17 cellular contexts compared by ENCODE assay signal in genomic region chr13:74796126-74796643, GRCh38.
DNase-seq lines count a peak whose midpoint lies in the region; ATAC-seq and TF ChIP-seq lines count a peak whose summit lies in the region.
"Had no signal": no experiment of that assay in that cellular context is flagged by ENCODE, and none has a peak within 500 bp of the region (broad histone marks: within the 10 kb centered on the region; RNA-seq: fewer than 3 reads in every experiment).

No MANE protein-coding gene starts in this region.

- no peak overlapping the region for H3K4ac ChIP-seq in H9 (ENCODE audit: low read depth, low read length)

- no peak overlapping the region for H2BK15ac ChIP-seq in H9 (ENCODE audit: low read depth, low read length)

- no peak overlapping the region for H3K4me3 ChIP-seq in lower lobe of right lung
- H3K4me3 ChIP-seq in PC-3 (ENCODE audit: low read length), result no peak overlapping the region

- H3K36me3 Mint-ChIP-seq in H9 (ENCODE audit: insufficient read depth in 1 of 3, low read depth in 3 of 3) (no peaks in the 10 kb centered on the region; a peak in 3 of 7 replicates), neural crest cell (ENCODE audit: low read depth) (peaks cover 27% of the 10 kb centered on the region)
- H3K36me3 Mint-ChIP-seq: CD4-positive, CD25-positive, alpha-beta regulatory T cell had no signal

- POLR2A ChIA-PET in PC-3 (lab: Charles Lee; ENCODE audit: unreplicated experiment), result no interaction called here

- no peaks in the 10 kb centered on the region for H3F3A ChIP-seq in PC-3 (ENCODE audit: low read length, unreplicated experiment)

- no peak overlapping the region for H2BK120ac ChIP-seq in H9 (ENCODE audit: low read depth, low read length, poor library complexity, severe bottlenecking)

- H3K4me1 ChIP-seq in H9 (ENCODE audit: insufficient read depth, low read length) (no peaks in the 10 kb centered on the region), lower lobe of right lung (no peaks in the 10 kb centered on the region), PC-3 (ENCODE audit: insufficient read depth, low read length) (no peaks in the 10 kb centered on the region)

- no peak overlapping the region for H3K18ac ChIP-seq in H9 (ENCODE audit: insufficient read length, low read depth, low read length)

- H3K4me2 ChIP-seq in H9 (ENCODE audit: insufficient read depth, insufficient read length, low read length) (no peak overlapping the region), PC-3 (ENCODE audit: low read length) (no peak overlapping the region)

- DNase-seq in H9 (no peak), neural crest cell (ENCODE audit: low read depth, low spot score) (no peak), superior temporal gyrus (ENCODE audit: extremely low spot score) (peak; percentile 44), lower lobe of right lung (no peak), PC-3 (no peak), GF-D8 (lab: John Stamatoyannopoulos, UW) (no peak)
- DNase-seq in activated effector memory CD4-positive, alpha-beta T cell treated with anti-CD3 and anti-CD28 coated beads, Interleukin-2, amount 50 U/mL, for 16 hours, result no peak
- DNase-seq: Calu3; CD4-positive, CD25-positive, alpha-beta regulatory T cell; DMS79; GOT3; HFFc6; NCI-H1417 treated with DMSO at 0.1 percent for 48 hours; NCI-H2029 treated with DMSO at 0.1 percent for 48 hours; NCI-H510A treated with DMSO at 0.1 percent for 48 hours; SHP77 had no signal

- no peak overlapping the region for H3K23ac ChIP-seq in H9 (ENCODE audit: insufficient read length, low read depth, low read length)

- H2BK20ac ChIP-seq in H9 (ENCODE audit: low read depth, low read length, poor library complexity, severe bottlenecking), result no peak overlapping the region

- no peak overlapping the region for H2AK5ac ChIP-seq in H9 (ENCODE audit: insufficient read length, low read length)

- no CpG with 5 or more reads among the region's 3 CpGs for WGBS in H9 (ENCODE audit: extremely low coverage, insufficient read length, low lambda C conversion rate)

- no peak overlapping the region for H3K27ac ChIP-seq in H9 (ENCODE audit: insufficient read length, low read depth, low read length)
- peak overlapping the region; percentile 83 for H3K27ac ChIP-seq in cingulate gyrus (ENCODE audit: low read depth, low read length)
- no peak overlapping the region for H3K27ac ChIP-seq in lower lobe of right lung
- no peak overlapping the region for H3K27ac ChIP-seq in PC-3 (ENCODE audit: low read length)

- peak overlapping the region in 1 of 3 experiments; percentile 35; a peak in 1 of 7 replicates for H3K27ac Mint-ChIP-seq in H9
- peak overlapping the region; percentile 89 for H3K27ac Mint-ChIP-seq in neural crest cell (ENCODE audit: unreplicated experiment)
- H3K27ac Mint-ChIP-seq: CD4-positive, CD25-positive, alpha-beta regulatory T cell; HFFc6 had no signal

- intact Hi-C loops in lower lobe of right lung (cut with DNase I) (no loop called here), PC-3 (cut with micrococcal nuclease) (no loop called here)

- H2BK5ac ChIP-seq in H9 (ENCODE audit: insufficient read length, low read length), result no peak overlapping the region

- ATAC-seq in lower lobe of right lung, result no peak
- no peak for ATAC-seq in PC-3

- H2AFZ ChIP-seq in H9 (ENCODE audit: low read length), result no peak overlapping the region
- H2AFZ ChIP-seq in PC-3 (ENCODE audit: low read length), result no peak overlapping the region

- H3K9me3 Mint-ChIP-seq in H9 (no peaks in the 10 kb centered on the region; a peak in 1 of 5 replicates), neural crest cell (peaks cover 32% of the 10 kb centered on the region)
- H3K9me3 Mint-ChIP-seq: HFFc6 had no signal

- no peak overlapping the region for H3T11ph ChIP-seq in H9 (ENCODE audit: low read length)

- H3K23me2 ChIP-seq in H9 (ENCODE audit: insufficient read length, low read depth, low read length, poor library complexity, severe bottlenecking), result no peaks in the 10 kb centered on the region

- no TSS peak for BruUV-seq in PC-3 (replicated peaks; lab: Mats Ljungman, UMichigan)

- no peaks in the 10 kb centered on the region for H3K27me3 Mint-ChIP-seq in H9 (ENCODE audit: low read depth)
- H3K27me3 Mint-ChIP-seq in neural crest cell (ENCODE audit: low read depth), result no peaks in the 10 kb centered on the region
- H3K27me3 Mint-ChIP-seq: CD4-positive, CD25-positive, alpha-beta regulatory T cell had no signal

- H3K9me3 ChIP-seq in H9 (ENCODE audit: control insufficient read depth, low read depth, low read length) (no peaks in the 10 kb centered on the region), lower lobe of right lung (no peaks in the 10 kb centered on the region), PC-3 (ENCODE audit: low read length) (no peaks in the 10 kb centered on the region)

- H3K9ac ChIP-seq in H9 (ENCODE audit: extremely low read depth, insufficient read length, low read length) (no peak overlapping the region), PC-3 (ENCODE audit: low read length) (no peak overlapping the region)

- H3K56ac ChIP-seq in H9 (ENCODE audit: insufficient read length, low read depth, low read length), result no peak overlapping the region

- H4K91ac ChIP-seq in H9 (ENCODE audit: insufficient read length, low read depth, low read length), result no peak overlapping the region

- H4K20me1 ChIP-seq in H9 (ENCODE audit: control insufficient read depth, insufficient read depth, insufficient read length) (no peaks in the 10 kb centered on the region), PC-3 (ENCODE audit: low read length) (no peaks in the 10 kb centered on the region)

- H3K4me1 Mint-ChIP-seq in H9 (no peaks in the 10 kb centered on the region), neural crest cell (peaks cover 27% of the 10 kb centered on the region)
- H3K4me1 Mint-ChIP-seq: CD4-positive, CD25-positive, alpha-beta regulatory T cell had no signal

- H3K27me3 ChIP-seq in H9 (ENCODE audit: insufficient read depth, low read length), result no peaks in the 10 kb centered on the region
- H3K27me3 ChIP-seq in lower lobe of right lung (ENCODE audit: low read depth), result no peaks in the 10 kb centered on the region
- no peaks in the 10 kb centered on the region for H3K27me3 ChIP-seq in PC-3 (ENCODE audit: low read length)

- H3K9me2 ChIP-seq in PC-3 (replicated peaks; ENCODE audit: low read length), result no peaks in the 10 kb centered on the region

- H3K36me3 ChIP-seq in lower lobe of right lung (no peaks in the 10 kb centered on the region), PC-3 (ENCODE audit: low read depth, low read length) (no peaks in the 10 kb centered on the region)

- no peaks in the 10 kb centered on the region for H3K79me2 ChIP-seq in H9 (ENCODE audit: insufficient read depth, low read length)
- no peaks in the 10 kb centered on the region for H3K79me2 ChIP-seq in PC-3 (ENCODE audit: low read length)

- no peak overlapping the region for H4K5ac ChIP-seq in H9 (ENCODE audit: insufficient read length, low read depth, low read length)

- no peak overlapping the region for H4K8ac ChIP-seq in H9 (replicated peaks; ENCODE audit: insufficient read length, low read depth, low read length)

- CTCF ChIA-PET in PC-3 (lab: Charles Lee), result no interaction called here

- H3K4me3 Mint-ChIP-seq in H9, result no peak overlapping the region
- no peak overlapping the region for H3K4me3 Mint-ChIP-seq in neural crest cell
- H3K4me3 Mint-ChIP-seq: CD4-positive, CD25-positive, alpha-beta regulatory T cell; HFFc6 had no signal

- H3K79me1 ChIP-seq in H9 (ENCODE audit: insufficient read depth, low read depth, low read length, poor library complexity, severe bottlenecking), result no peaks in the 10 kb centered on the region

- H2BK12ac ChIP-seq in H9 (ENCODE audit: insufficient read length, low read depth, low read length), result no peak overlapping the region

- TF ChIP-seq CTCF in H9 (conservative IDR thresholded peaks at IDR 0.05) (peak; percentile 25; the same call in 2 of the 3 replicates), neural crest cell (conservative IDR thresholded peaks at IDR 0.05) (no peak), lower lobe of right lung (IDR thresholded peaks at IDR 0.05) (no peak), PC-3 (conservative IDR thresholded peaks at IDR 0.05; ENCODE audit: low read depth, low read length) (no peak)

- H3K14ac ChIP-seq in H9 (ENCODE audit: insufficient read depth, low read length), result no peak overlapping the region
